8 cellular contexts compared by ENCODE assay signal in genomic region chr14:102525213-102526143, GRCh38.
DNase-seq lines count a peak whose midpoint lies in the region; ATAC-seq and TF ChIP-seq lines count a peak whose summit lies in the region.

No MANE protein-coding gene starts in this region.

- H3K4me1 ChIP-seq in iPS-15b (ENCODE audit: control insufficient read depth, insufficient read depth, low read length) = peaks cover 5% of the 10 kb centered on the region

- in situ Hi-C loops in astrocyte of the cerebellum (cut with HindIII; ENCODE audit: low sequenced_read_pairs) = no loop called here
- in situ Hi-C loops in GM13976 (cut with MboI; ENCODE audit: low sequenced_read_pairs, unreplicated experiment) = no loop called here

- H3K4me3 ChIP-seq in astrocyte of the cerebellum (ENCODE audit: low read depth, low read length) (peak overlapping the region; percentile 62), iPS-15b (ENCODE audit: low read depth, low read length) (peak overlapping the region; percentile 66), skeletal muscle cell (ENCODE audit: low read depth, low read length) (peak overlapping the region; percentile 73)

- no peaks in the 10 kb centered on the region for H3K9me3 ChIP-seq in iPS-15b (ENCODE audit: control insufficient read depth, insufficient read depth, low read length)

- ATAC-seq in activated CD4-positive, CD25-positive, alpha-beta regulatory T cell treated with anti-CD3 and anti-CD28 coated beads, Interleukin-2, amount 50 U/mL, for 24 hours = peak; percentile 9 to 12
- peak; percentile 1 for ATAC-seq in HG02798 (IDR thresholded peaks at IDR 0.05; ENCODE audit: poor library complexity, unreplicated experiment)

- H3K9ac ChIP-seq in iPS-15b (ENCODE audit: low read depth, low read length) = no peak overlapping the region

- H3K27me3 ChIP-seq in iPS-15b (ENCODE audit: control insufficient read depth, insufficient read depth, low read length) = no peaks in the 10 kb centered on the region

- no peaks in the 10 kb centered on the region for H3K36me3 ChIP-seq in iPS-15b (ENCODE audit: control insufficient read depth, insufficient read depth, low read length)

- TF ChIP-seq CTCF in astrocyte of the cerebellum (IDR thresholded peaks at IDR 0.05; ENCODE audit: low read depth, low read length, missing control alignments) (no peak), GM13976 (IDR thresholded peaks at IDR 0.05; ENCODE audit: borderline replicate concordance, control extremely low read depth, extremely low read depth, insufficient read depth, missing control alignments) (no peak)

- no peak for DNase-seq in activated CD4-positive, CD25-positive, alpha-beta regulatory T cell (lab: John Stamatoyannopoulos, UW)
- DNase-seq in NCI-H526 treated with DMSO at 0.1 percent for 48 hours (lab: John Stamatoyannopoulos, UW) = peak; percentile 46
- DNase-seq in astrocyte of the cerebellum (ENCODE audit: low read depth) = peak; percentile 29
- peak; percentile 28 for DNase-seq in skeletal muscle cell (ENCODE audit: low read depth)
- no peak for DNase-seq in GM13976 (ENCODE audit: low spot score)

Comparison
In these comparisons a context has a peak if more than half of its experiments do, and no peak if none do; other contexts are left out.
1. DNase-seq: peak in NCI-H526 treated with DMSO at 0.1 percent for 48 hours (single experiment), astrocyte of the cerebellum (single experiment) and skeletal muscle cell (single experiment); none in activated CD4-positive, CD25-positive, alpha-beta regulatory T cell (0 of 4) and GM13976 (single experiment).
2. Peak in every context shown above with its lines, with median percentiles within 50 percentile points of each other: H3K4me3 ChIP-seq.